8 cellular contexts compared by ENCODE assay signal in the genomic region with DNA sequence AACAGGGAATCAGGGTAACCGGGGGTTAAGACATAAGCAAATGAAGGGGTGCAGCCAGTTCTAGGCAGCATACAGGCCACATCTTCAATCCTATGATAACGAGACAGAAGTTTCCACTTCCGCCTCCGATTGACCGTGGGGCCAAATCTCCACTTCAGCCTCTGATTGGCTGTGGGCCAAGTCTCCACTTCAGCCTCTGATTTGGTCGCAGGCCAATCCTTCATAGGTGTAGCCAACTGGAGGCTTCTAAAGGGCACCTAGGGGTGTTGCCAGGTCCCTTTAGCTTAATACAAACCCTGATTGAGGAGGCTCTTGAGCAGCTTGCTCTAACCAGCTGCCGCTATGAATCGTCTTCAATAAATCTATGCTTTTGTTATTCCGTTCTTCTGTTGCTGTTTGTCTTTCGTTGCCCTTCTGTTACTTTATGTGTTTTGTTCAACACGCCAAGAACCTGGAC. TPM values are rescaled to one million over a fixed set of nuclear protein-coding genes. Genes with fewer than 3 reads are reported as not detected.
DNase-seq lines count a peak whose midpoint lies in the region; ATAC-seq and TF ChIP-seq lines count a peak whose summit lies in the region.

No MANE protein-coding gene starts in this region.

- H3K4me1 Mint-ChIP-seq in type B pancreatic cell (ENCODE audit: unreplicated experiment), result peaks cover 10% of the 10 kb centered on the region

- H3K9me3 Mint-ChIP-seq in type B pancreatic cell, result no peaks in the 10 kb centered on the region

- H3K27ac Mint-ChIP-seq in type B pancreatic cell, result peak overlapping the region; percentile 71

- TF ChIP-seq CTCF in fibroblast of villous mesenchyme (IDR thresholded peaks at IDR 0.05; ENCODE audit: insufficient read depth, low read depth, low read length) (no peak), type B pancreatic cell (conservative IDR thresholded peaks at IDR 0.05) (no peak)

- DNase-seq in DMS53 (lab: John Stamatoyannopoulos, UW), result peak; percentile 98
- DNase-seq in NCI-H748 (lab: John Stamatoyannopoulos, UW; ENCODE audit: unreplicated experiment), result peak; percentile 96
- peak; percentile 6 for DNase-seq in fibroblast of villous mesenchyme (ENCODE audit: low read depth)
- DNase-seq in type B pancreatic cell (ENCODE audit: extremely low spot score, unreplicated experiment), result no peak
- DNase-seq in midbrain (lab: John Stamatoyannopoulos, UW), result no peak
- no peak for DNase-seq in H4 (ENCODE audit: low spot score)

- no peak overlapping the region for H3K4me3 ChIP-seq in fibroblast of villous mesenchyme (ENCODE audit: low read depth, low read length)

- peaks cover 8% of the 10 kb centered on the region for H3K36me3 Mint-ChIP-seq in type B pancreatic cell

- no peaks in the 10 kb centered on the region for H3K27me3 Mint-ChIP-seq in type B pancreatic cell

- peak overlapping the region; percentile 86 for H3K4me3 Mint-ChIP-seq in type B pancreatic cell

- peak; percentile 39 for ATAC-seq in HG02852 (IDR thresholded peaks at IDR 0.05; ENCODE audit: unreplicated experiment)
- no peak for ATAC-seq in HG02840 (IDR thresholded peaks at IDR 0.05; ENCODE audit: low FRiP score, unreplicated experiment)

RNA-seq across cellular contexts. Expression of gene ERGIC3, which starts 2.1 kb away (rescaled TPM):
- total RNA-seq in fibroblast of villous mesenchyme (278 and 325 TPM in 2 replicates), type B pancreatic cell (ENCODE audit: low replicate concordance) (264 and 288 TPM in 2 replicates)
- 503 and 555 TPM in 2 replicates for total RNA-seq in H4 (2014; rRNA removed; shearing (Covaris generic))

RNA-seq across cellular contexts. Expression of gene C20orf173, which starts 10.3 kb away (rescaled TPM):
- total RNA-seq in fibroblast of villous mesenchyme (not detected in 2 replicates), type B pancreatic cell (ENCODE audit: low replicate concordance) (not detected in 2 replicates)
- not detected in 2 replicates for total RNA-seq in H4 (2014; rRNA removed; shearing (Covaris generic))

Comparison
In these comparisons a context has a peak if more than half of its experiments do, and no peak if none do; other contexts are left out.
1. DNase-seq: peak in DMS53 (single experiment), NCI-H748 (single experiment) and fibroblast of villous mesenchyme (single experiment); none in type B pancreatic cell (single experiment), midbrain (single experiment) and H4 (single experiment).